14 cellular contexts compared by ENCODE assay signal in the genomic region with DNA sequence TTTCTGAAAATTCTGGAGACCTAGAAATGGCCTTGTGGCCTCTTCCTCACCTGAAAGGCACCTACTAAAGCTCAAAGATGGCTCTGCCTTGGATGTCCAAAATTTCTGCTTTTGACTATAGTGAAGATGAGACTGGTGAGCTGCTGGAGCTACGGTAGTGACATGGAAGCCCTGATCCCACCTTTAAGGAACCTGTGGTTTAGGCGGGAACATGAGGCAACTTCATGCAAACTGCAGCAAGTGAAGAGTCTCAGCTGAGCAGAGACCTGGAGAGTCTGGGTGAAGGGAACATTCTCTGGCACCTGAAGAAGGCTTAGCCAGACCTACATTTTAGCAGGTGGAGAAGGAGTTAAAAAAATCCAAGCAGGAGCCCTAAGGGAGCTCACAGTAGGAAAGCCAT.
"Had no signal": no experiment of that assay in that cellular context is flagged by ENCODE, and none has a peak within 500 bp of the region (broad histone marks: within the 10 kb centered on the region; RNA-seq: fewer than 3 reads in every experiment).

No MANE protein-coding gene starts in this region.

- H3K9me3 ChIP-seq: upper lobe of right lung had no signal

- H3K27me3 ChIP-seq: upper lobe of right lung had no signal

- H3K27ac ChIP-seq: upper lobe of right lung had no signal

- ATAC-seq: activated CD4-positive, CD25-positive, alpha-beta regulatory T cell treated with anti-CD3 and anti-CD28 coated beads, Interleukin-2, amount 50 U/mL, for 24 hours; activated naive CD4-positive, alpha-beta T cell treated with anti-CD3 and anti-CD28 coated beads, Interleukin-2, amount 50 U/mL, for 72 hours; left ventricle myocardium superior; right cardiac atrium; upper lobe of right lung had no signal

- H3K9me3 Mint-ChIP-seq: activated CD4-positive, alpha-beta memory T cell treated with anti-CD3 and anti-CD28 coated beads, Interleukin-2, amount 10 ng/mL, durations not matched to agents 7 days and 5 days; activated naive CD4-positive, alpha-beta T cell treated with anti-CD3 and anti-CD28 coated beads, Interleukin-2, amount 50 U/mL, for 72 hours; dendritic cell treated with granulocyte-macrophage colony-stimulating factor and Interleukin-4, amounts not matched to agents 40 ng/mL and 50 ng/mL, for 4 days; naive B cell; T-helper 2 cell treated with Interferon-gamma antibody and Interleukin-4, amounts not matched to agents 5 μg/mL and 100 μg/mL, for 36 hours had no signal

- H3K27me3 Mint-ChIP-seq: naive B cell had no signal

- H3K4me3 ChIP-seq: upper lobe of right lung had no signal

- H3K27ac Mint-ChIP-seq: activated CD4-positive, alpha-beta memory T cell treated with anti-CD3 and anti-CD28 coated beads, Interleukin-2, amount 10 ng/mL, durations not matched to agents 7 days and 5 days; dendritic cell treated with granulocyte-macrophage colony-stimulating factor and Interleukin-4, amounts not matched to agents 40 ng/mL and 50 ng/mL, for 4 days; T-helper 2 cell treated with Interferon-gamma antibody and Interleukin-4, amounts not matched to agents 5 μg/mL and 100 μg/mL, for 36 hours had no signal

- H3K4me3 Mint-ChIP-seq: activated CD4-positive, alpha-beta memory T cell treated with anti-CD3 and anti-CD28 coated beads, Interleukin-2, amount 10 ng/mL, durations not matched to agents 7 days and 5 days; dendritic cell treated with granulocyte-macrophage colony-stimulating factor and Interleukin-4, amounts not matched to agents 40 ng/mL and 50 ng/mL, for 4 days; T-helper 2 cell treated with Interferon-gamma antibody and Interleukin-4, amounts not matched to agents 5 μg/mL and 100 μg/mL, for 36 hours had no signal

- DNase-seq: activated CD4-positive, alpha-beta memory T cell treated with anti-CD3 and anti-CD28 coated beads, Interleukin-2, amount 10 ng/mL, durations not matched to agents 7 days and 5 days; activated CD8-positive, alpha-beta memory T cell treated with anti-CD3 and anti-CD28 coated beads, Interleukin-2, amount 50 U/mL, for 48 hours; activated effector memory CD4-positive, alpha-beta T cell treated with Interleukin-2 at 50 U/mL for 16 hours; cerebellar nuclear complex; hippocampal formation; left ventricle myocardium superior; naive B cell; stimulated activated naive CD4-positive, alpha-beta T cell; upper lobe of right lung had no signal
